Comparison of ENCODE assay signal across 11 cellular contexts in the genomic region with DNA sequence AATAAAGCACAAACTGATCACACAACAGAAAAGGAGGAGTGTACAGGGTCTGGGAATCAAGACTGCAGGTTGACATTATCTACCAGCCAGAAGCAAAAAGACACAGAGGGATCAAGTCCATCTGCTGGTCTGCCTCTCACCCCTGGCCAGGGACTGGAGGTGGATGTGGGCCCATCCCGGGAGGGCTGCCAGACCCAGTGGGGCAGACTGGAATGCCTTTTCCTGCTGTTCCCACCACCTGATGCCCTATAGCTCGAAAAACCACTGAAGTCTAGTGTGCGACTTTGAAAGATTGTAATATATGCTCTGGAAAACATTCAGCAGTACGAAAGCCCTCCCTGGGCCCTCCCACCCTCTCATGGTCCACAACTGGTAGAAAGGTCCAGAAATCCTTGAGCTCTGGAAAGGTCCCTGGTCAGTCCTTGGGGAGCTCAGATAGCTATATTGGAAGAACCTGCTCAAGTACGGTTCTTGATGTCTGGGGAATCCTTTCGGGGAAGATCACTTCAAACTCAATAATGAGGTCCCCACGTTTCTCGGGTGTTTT. TPM values are rescaled to one million over a fixed set of nuclear protein-coding genes. Genes with fewer than 3 reads are reported as not detected.
DNase-seq lines count a peak whose midpoint lies in the region; ATAC-seq, FAIRE-seq and TF ChIP-seq lines count a peak whose summit lies in the region.
"Had no signal": no experiment of that assay in that cellular context is flagged by ENCODE, and none has a peak within 500 bp of the region (broad histone marks: within the 10 kb centered on the region; RNA-seq: fewer than 3 reads in every experiment).

No MANE protein-coding gene starts in this region.

- peak overlapping the region; percentile 82 for H3K27ac Mint-ChIP-seq in activated CD4-positive, alpha-beta memory T cell treated with anti-CD3 and anti-CD28 coated beads for 36 hours

- WGBS in psoas muscle, 3 donors: 33 to 55% (median 43%) methylated on average over 8 of the region's 8 CpGs

- H3K4me1 ChIP-seq in fibroblast of lung (ENCODE audit: control insufficient read depth, extremely low read depth, insufficient read depth, low read length): peaks cover 19% of the 10 kb centered on the region
- H3K4me1 ChIP-seq in psoas muscle: peaks cover 42% of the 10 kb centered on the region

- H3K9me3 ChIP-seq in fibroblast of lung (ENCODE audit: control insufficient read depth, insufficient read depth, low read depth, low read length) (no peaks in the 10 kb centered on the region), psoas muscle (no peaks in the 10 kb centered on the region)

- peaks cover 39% of the 10 kb centered on the region for H3K79me2 ChIP-seq in fibroblast of lung (ENCODE audit: control insufficient read depth, insufficient read depth, low read length)

- H3K36me3 Mint-ChIP-seq in activated CD4-positive, alpha-beta memory T cell treated with anti-CD3 and anti-CD28 coated beads for 36 hours: peaks cover 36% of the 10 kb centered on the region

- no peaks in the 10 kb centered on the region for H3K9me3 Mint-ChIP-seq in activated CD4-positive, alpha-beta memory T cell treated with anti-CD3 and anti-CD28 coated beads for 36 hours

- H3K36me3 ChIP-seq in fibroblast of lung (ENCODE audit: control insufficient read depth, insufficient read depth, low read length) (peaks cover 22% of the 10 kb centered on the region), psoas muscle (ENCODE audit: insufficient read depth in 1 of 2, low read depth in 1 of 2) (peaks cover 10 to 35% of the 10 kb centered on the region in 2 donors)

- no peak for ATAC-seq in psoas muscle
- ATAC-seq: left ventricle myocardium superior had no signal

- TF ChIP-seq CTCF in GM13977 (IDR thresholded peaks at IDR 0.05; ENCODE audit: extremely low read depth, insufficient read depth, missing control alignments) (no peak), fibroblast of lung (conservative IDR thresholded peaks at IDR 0.05 in 1 of 2, IDR thresholded peaks at IDR 0.05 in 1 of 2; ENCODE audit: low read depth in 1 of 2, low read length in 2 of 2) (no peak), psoas muscle (IDR thresholded peaks at IDR 0.05) (no peak)

- CTCF ChIA-PET in activated CD4-positive, alpha-beta memory T cell treated with anti-CD3 and anti-CD28 coated beads for 36 hours (lab: Charles Lee): interaction anchor here (1.5 to 4.0 kb wide), 2 partner anchors 9 to 171 kb away, joined by 4 to 21 read pairs; no protein-coding TSS in a partner anchor

- DNase-seq in GM13977 (ENCODE audit: low spot score): peak; percentile 1
- DNase-seq in activated CD4-positive, alpha-beta memory T cell treated with anti-CD3 and anti-CD28 coated beads for 36 hours: no peak
- no peak for DNase-seq in fibroblast of lung (ENCODE audit: low read depth in 2 of 2)
- no peak for DNase-seq in psoas muscle
- DNase-seq in SHP77 treated with DMSO at 0.1 percent for 48 hours (lab: John Stamatoyannopoulos, UW): no peak
- DNase-seq in GM12892 (ENCODE audit: insufficient read length): no peak
- no peak for DNase-seq in GF-D8 (lab: John Stamatoyannopoulos, UW)
- no peak for DNase-seq in NCI-H345 treated with DMSO at 0.1 percent for 48 hours (lab: John Stamatoyannopoulos, UW; ENCODE audit: unreplicated experiment)
- DNase-seq: activated effector memory CD4-positive, alpha-beta T cell treated with Interleukin-2 at 50 U/mL for 16 hours; left ventricle myocardium superior; OCI-M1 had no signal

- in situ Hi-C loops in GM13977 (cut with MboI; ENCODE audit: low pct_unique_long_range_greater_than_20kb, low sequenced_read_pairs, unreplicated experiment): no loop called here

- peak overlapping the region; percentile 88 for H3K4me3 Mint-ChIP-seq in activated CD4-positive, alpha-beta memory T cell treated with anti-CD3 and anti-CD28 coated beads for 36 hours

- H3K27me3 ChIP-seq in fibroblast of lung (ENCODE audit: control insufficient read depth, insufficient read depth, low read length): no peaks in the 10 kb centered on the region
- H3K27me3 ChIP-seq in psoas muscle (ENCODE audit: insufficient read depth in 3 of 3, low read length in 2 of 3): no peaks in the 10 kb centered on the region

- no peaks in the 10 kb centered on the region for H3K27me3 Mint-ChIP-seq in activated CD4-positive, alpha-beta memory T cell treated with anti-CD3 and anti-CD28 coated beads for 36 hours

- H3K4me1 Mint-ChIP-seq in activated CD4-positive, alpha-beta memory T cell treated with anti-CD3 and anti-CD28 coated beads for 36 hours (ENCODE audit: low read depth): peaks cover 52% of the 10 kb centered on the region

- no peak for FAIRE-seq in GM12892 (lab: Jason Lieb, UNC)

- H3K4me3 ChIP-seq in fibroblast of lung (replicated peaks in 1 of 4; ENCODE audit: control extremely low read depth in 1 of 4, insufficient read depth in 1 of 4, low read depth in 3 of 4, low read length in 4 of 4) (peak overlapping the region; percentile 92 to 98 (median 96)), psoas muscle (peak overlapping the region; percentile 82)

- TF ChIP-seq POLR2A in GM12892 (IDR thresholded peaks at IDR 0.05; ENCODE audit: low read depth, low read length): no peak

- H3K27ac ChIP-seq in fibroblast of lung (ENCODE audit: insufficient read depth, low read length) (no peak overlapping the region), psoas muscle (peak overlapping the region; percentile 41)

- no peaks in the 10 kb centered on the region for H4K20me1 ChIP-seq in fibroblast of lung (ENCODE audit: control insufficient read depth, extremely low read depth, insufficient read depth, low read length)

- POLR2A ChIA-PET in activated CD4-positive, alpha-beta memory T cell treated with anti-CD3 and anti-CD28 coated beads for 36 hours (lab: Charles Lee): interaction anchor here (0.8 kb wide), 1 partner anchor 10 kb away, joined by 3 read pairs; no protein-coding TSS in a partner anchor

- H3K4me2 ChIP-seq in fibroblast of lung (ENCODE audit: extremely low read depth, insufficient read depth, low read length): peak overlapping the region; percentile 100

- H3K9ac ChIP-seq in fibroblast of lung (ENCODE audit: insufficient read depth, low read length): no peak overlapping the region

- H2AFZ ChIP-seq in fibroblast of lung (ENCODE audit: low read length): no peak overlapping the region

- intact Hi-C loops in activated CD4-positive, alpha-beta memory T cell treated with anti-CD3 and anti-CD28 coated beads for 36 hours (cut with micrococcal nuclease): no loop called here
- intact Hi-C loops in psoas muscle (cut with DNase I): loop anchor here in 1 of 2 donors (5.0 kb wide), 1 partner anchor 47 kb away; no protein-coding TSS in a partner anchor

RNA-seq across cellular contexts. Expression of gene DNAJB1, which starts 2.6 kb away (rescaled TPM):
- 10 to 100 TPM; 71.2 to 76.5 TPM for total RNA-seq in activated CD4-positive, alpha-beta memory T cell treated with anti-CD3 and anti-CD28 coated beads for 36 hours
- total RNA-seq in fibroblast of lung (77.3 and 87.7 TPM in 2 replicates), psoas muscle (100 to 1,000 TPM in 1 of 4 donors, 10 to 100 TPM in 3; 32.6 to 105 (median 42.6) TPM)
- polyA plus RNA-seq in fibroblast of lung (87.3 and 148 TPM in 2 replicates), psoas muscle (10 to 100 TPM; 20.8 to 32.0 (median 24.4) TPM)
- 69.4 and 112 TPM in 2 replicates for polyA plus RNA-seq in fibroblast of lung (2012)
- polyA minus RNA-seq in fibroblast of lung (ENCODE audit: low replicate concordance): 85.1 and 207 TPM in 2 replicates
- polyA plus RNA-seq in GM12892 (2012; ENCODE audit: missing spikeins): 23.8 TPM

RNA-seq across cellular contexts. Expression of gene TECR, which starts 13.8 kb away (rescaled TPM):
- total RNA-seq in activated CD4-positive, alpha-beta memory T cell treated with anti-CD3 and anti-CD28 coated beads for 36 hours: 100 to 1,000 TPM; 120 TPM
- total RNA-seq in fibroblast of lung (20.5 and 34.0 TPM in 2 replicates), psoas muscle (100 to 1,000 TPM; 111 to 209 (median 158) TPM)
- polyA plus RNA-seq in fibroblast of lung (73.4 and 109 TPM in 2 replicates), psoas muscle (100 to 1,000 TPM in 2 of 3 donors, 10 to 100 TPM in 1; 77.8 to 145 (median 136) TPM)
- 103 and 161 TPM in 2 replicates for polyA plus RNA-seq in fibroblast of lung (2012)
- polyA minus RNA-seq in fibroblast of lung (ENCODE audit: low replicate concordance): 344 and 409 TPM in 2 replicates
- polyA plus RNA-seq in GM12892 (2012; ENCODE audit: missing spikeins): 29.1 TPM

RNA-seq across cellular contexts. Expression of gene GIPC1, which starts 19.6 kb away (rescaled TPM):
- 10 to 100 TPM; 31.5 to 35.2 TPM for total RNA-seq in activated CD4-positive, alpha-beta memory T cell treated with anti-CD3 and anti-CD28 coated beads for 36 hours
- total RNA-seq in fibroblast of lung (80.1 and 129 TPM in 2 replicates), psoas muscle (10 to 100 TPM; 37.9 to 45.3 (median 43.2) TPM)
- polyA plus RNA-seq in fibroblast of lung (57.3 and 72.5 TPM in 2 replicates), psoas muscle (10 to 100 TPM; 45.3 to 63.5 (median 50.8) TPM)
- polyA plus RNA-seq in fibroblast of lung (2012): 106 and 144 TPM in 2 replicates
- polyA minus RNA-seq in fibroblast of lung (ENCODE audit: low replicate concordance): 45.0 and 58.4 TPM in 2 replicates
- 7.0 TPM for polyA plus RNA-seq in GM12892 (2012; ENCODE audit: missing spikeins)

RNA-seq across cellular contexts. Expression of gene PTGER1, which starts 40.4 kb away (rescaled TPM):
- under 1 TPM; 0.29 to 0.41 TPM for total RNA-seq in activated CD4-positive, alpha-beta memory T cell treated with anti-CD3 and anti-CD28 coated beads for 36 hours
- 9.7 and 18.7 TPM in 2 replicates for total RNA-seq in fibroblast of lung
- 0.67 and 2.3 TPM in 2 replicates for polyA plus RNA-seq in fibroblast of lung
- 5.2 and 9.9 TPM in 2 replicates for polyA plus RNA-seq in fibroblast of lung (2012)
- polyA minus RNA-seq in fibroblast of lung (ENCODE audit: low replicate concordance): 0.52 and 3.4 TPM in 2 replicates
- total RNA-seq in psoas muscle: under 1 TPM in 2 of 4 donors, not detected in 2; 0.15 to 0.25 TPM
- under 1 TPM; 0.05 to 0.10 (median 0.08) TPM for polyA plus RNA-seq in psoas muscle
- not detected for polyA plus RNA-seq in GM12892 (2012; ENCODE audit: missing spikeins)
- total RNA-seq: left ventricle myocardium superior had no signal

RNA-seq across cellular contexts. Expression of gene NDUFB7, which starts 56.3 kb away (rescaled TPM):
- 100 to 1,000 TPM; 118 to 130 TPM for total RNA-seq in activated CD4-positive, alpha-beta memory T cell treated with anti-CD3 and anti-CD28 coated beads for 36 hours
- total RNA-seq in fibroblast of lung: 253 and 274 TPM in 2 replicates
- 100 and 110 TPM in 2 replicates for polyA plus RNA-seq in fibroblast of lung
- polyA plus RNA-seq in fibroblast of lung (2012): 221 and 267 TPM in 2 replicates
- polyA minus RNA-seq in fibroblast of lung (ENCODE audit: low replicate concordance): 33.5 and 48.9 TPM in 2 replicates
- 100 to 1,000 TPM; 216 to 306 (median 287) TPM for total RNA-seq in psoas muscle
- 100 to 1,000 TPM; 488 to 805 (median 716) TPM for polyA plus RNA-seq in psoas muscle
- polyA plus RNA-seq in GM12892 (2012; ENCODE audit: missing spikeins): 95.4 TPM
